16 cellular contexts compared by ENCODE assay signal in the genomic region with DNA sequence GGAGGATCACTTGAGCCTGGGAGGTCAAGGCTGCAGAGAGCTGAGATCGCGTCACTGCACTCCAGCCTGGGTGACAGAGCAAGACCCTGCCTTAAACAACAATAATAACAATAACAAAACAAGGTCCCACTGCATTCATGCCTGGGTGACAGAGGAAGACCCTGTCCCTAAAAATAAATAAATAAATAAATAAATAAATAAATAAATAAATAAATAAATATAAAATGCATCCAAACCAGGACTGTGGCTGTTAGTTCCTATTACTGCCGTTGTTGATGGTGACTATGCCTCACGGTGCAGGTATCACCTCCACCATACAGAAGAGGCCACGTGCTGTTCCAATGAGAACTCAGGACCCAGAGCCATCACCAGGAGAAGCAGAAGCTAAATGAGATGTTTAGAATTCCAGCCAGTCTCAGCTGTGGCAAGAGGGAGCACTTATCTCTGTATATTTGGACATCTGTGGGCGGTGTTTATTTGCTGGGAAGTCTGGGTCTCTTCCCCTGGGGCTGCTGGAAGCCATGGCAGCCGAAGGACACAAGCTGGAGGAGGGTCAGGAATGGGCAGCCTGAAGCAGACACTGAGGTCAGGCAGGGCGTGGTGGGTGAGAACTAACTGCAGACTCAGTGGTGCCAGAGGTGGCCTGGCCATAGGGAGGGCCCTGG. TPM values are rescaled to one million over a fixed set of nuclear protein-coding genes. Genes with fewer than 3 reads are reported as not detected.
DNase-seq lines count a peak whose midpoint lies in the region; ATAC-seq and TF ChIP-seq lines count a peak whose summit lies in the region.
"Had no signal": no experiment of that assay in that cellular context is flagged by ENCODE, and none has a peak within 500 bp of the region (broad histone marks: within the 10 kb centered on the region; RNA-seq: fewer than 3 reads in every experiment).

No MANE protein-coding gene starts in this region.

- H3K4me3 ChIP-seq in AG10803 (ENCODE audit: low read length), result no peak overlapping the region
- H3K4me3 ChIP-seq in MG63, result no peak overlapping the region
- no peak overlapping the region for H3K4me3 ChIP-seq in fibroblast of the aortic adventitia (ENCODE audit: low read depth, low read length)
- H3K4me3 ChIP-seq: mucosa of descending colon, stomach had no signal

- ATAC-seq in foreskin keratinocyte, result no peak
- ATAC-seq: mucosa of descending colon, PC-3 had no signal

- no peaks in the 10 kb centered on the region for H3K36me3 ChIP-seq in MG63
- H3K36me3 ChIP-seq: stomach had no signal

- H3K4me1 ChIP-seq in foreskin keratinocyte, result peaks cover 5% of the 10 kb centered on the region
- H3K4me1 ChIP-seq: stomach had no signal

- in situ Hi-C loops in GM13977 (cut with MboI; ENCODE audit: low pct_unique_long_range_greater_than_20kb, low sequenced_read_pairs, unreplicated experiment), result no loop called here

- DNase-seq in AG10803 (ENCODE audit: low read depth), result peak; percentile 74
- DNase-seq in MG63, result peak; percentile 68
- peak; percentile 65 for DNase-seq in fibroblast of the aortic adventitia (ENCODE audit: low read depth)
- peak; percentile 82 for DNase-seq in myocyte (ENCODE audit: low read depth)
- no peak for DNase-seq in HCEC 1CT
- no peak for DNase-seq in GM13977 (ENCODE audit: low spot score)
- no peak for DNase-seq in foreskin keratinocyte
- no peak for DNase-seq in occipital lobe (lab: John Stamatoyannopoulos, UW)
- DNase-seq: activated CD4-positive, alpha-beta T cell treated with anti-CD3 and anti-CD28 coated beads, Interleukin-2, amount 50 U/mL, for 4 hours; CD4-positive, alpha-beta T cell; mucosa of descending colon; PC-3; retina; stomach had no signal

- no peak for TF ChIP-seq CTCF in AG10803 (conservative IDR thresholded peaks at IDR 0.05; ENCODE audit: low read length)
- no peak for TF ChIP-seq CTCF in fibroblast of the aortic adventitia (IDR thresholded peaks at IDR 0.05; ENCODE audit: insufficient read depth, low read length)
- no peak for TF ChIP-seq CTCF in GM13977 (IDR thresholded peaks at IDR 0.05; ENCODE audit: extremely low read depth, insufficient read depth, missing control alignments)
- TF ChIP-seq CTCF in foreskin keratinocyte (conservative IDR thresholded peaks at IDR 0.05), result no peak

- H3K9me3 ChIP-seq in MG63, result no peaks in the 10 kb centered on the region
- H3K9me3 ChIP-seq: mucosa of descending colon, stomach had no signal

- H3K27me3 ChIP-seq in MG63, result no peaks in the 10 kb centered on the region
- peaks cover 3% of the 10 kb centered on the region for H3K27me3 ChIP-seq in foreskin keratinocyte
- H3K27me3 ChIP-seq: stomach had no signal

- H3K27ac ChIP-seq in foreskin keratinocyte, result no peak overlapping the region
- H3K27ac ChIP-seq: KMS-11, stomach had no signal

RNA-seq across cellular contexts. Expression of a gene that starts 21.6 kb away (rescaled TPM):
- total RNA-seq in MG63 (2014; rRNA removed; shearing (Covaris generic); ENCODE audit: low replicate concordance), result 0.59 TPM in 1 of 2 replicates, not detected in the other
- total RNA-seq in fibroblast of the aortic adventitia (ENCODE audit: low replicate concordance), result not detected in 2 replicates
- not detected in 2 replicates for total RNA-seq in myocyte
- polyA plus RNA-seq in myocyte (2012), result not detected
- not detected in 2 replicates for total RNA-seq in foreskin keratinocyte
- polyA plus RNA-seq in foreskin keratinocyte, result not detected in 2 replicates
- not detected for total RNA-seq in occipital lobe
- total RNA-seq: activated T-helper 2 cell treated with anti-CD3 and anti-CD28 coated beads, Interferon-gamma antibody, Interleukin-2, Interleukin-4, amounts not matched to agents 10 μg/mL and 5 μg/mL and 100 μg/mL, durations not matched to agents 14 hours and 24 hours and 36 hours; CD4-positive, alpha-beta T cell; PC-3 had no signal

RNA-seq across cellular contexts. Expression of a gene that starts 26.2 kb away (rescaled TPM):
- 0.54 and 1.2 TPM in 2 replicates for total RNA-seq in MG63 (2014; rRNA removed; shearing (Covaris generic); ENCODE audit: low replicate concordance)
- total RNA-seq in fibroblast of the aortic adventitia (ENCODE audit: low replicate concordance), result 0.09 TPM in 1 of 2 replicates, not detected in the other
- not detected in 2 replicates for total RNA-seq in myocyte
- 6.9 TPM for polyA plus RNA-seq in myocyte (2012)
- total RNA-seq in foreskin keratinocyte, result 0.10 and 0.25 TPM in 2 replicates
- 0.09 and 0.11 TPM in 2 replicates for polyA plus RNA-seq in foreskin keratinocyte
- total RNA-seq in occipital lobe, result 0.62 TPM
- total RNA-seq: activated T-helper 2 cell treated with anti-CD3 and anti-CD28 coated beads, Interferon-gamma antibody, Interleukin-2, Interleukin-4, amounts not matched to agents 10 μg/mL and 5 μg/mL and 100 μg/mL, durations not matched to agents 14 hours and 24 hours and 36 hours; CD4-positive, alpha-beta T cell; stomach had no signal

RNA-seq across cellular contexts. Expression of a gene that starts 38.6 kb away (rescaled TPM):
- total RNA-seq in MG63 (2014; rRNA removed; shearing (Covaris generic); ENCODE audit: low replicate concordance), result 7.6 and 13.0 TPM in 2 replicates
- total RNA-seq in fibroblast of the aortic adventitia (ENCODE audit: low replicate concordance) (12.7 and 21.5 TPM in 2 replicates), myocyte (55.2 and 88.1 TPM in 2 replicates), foreskin keratinocyte (40.2 and 41.3 TPM in 2 replicates), occipital lobe (9.5 TPM)
- 48.6 TPM for polyA plus RNA-seq in myocyte (2012)
- 44.9 and 46.0 TPM in 2 replicates for polyA plus RNA-seq in foreskin keratinocyte

RNA-seq across cellular contexts. Expression of a gene that starts 59.9 kb away (rescaled TPM):
- 27.9 and 85.6 TPM in 2 replicates for total RNA-seq in MG63 (2014; rRNA removed; shearing (Covaris generic); ENCODE audit: low replicate concordance)
- total RNA-seq in fibroblast of the aortic adventitia (ENCODE audit: low replicate concordance) (15.1 and 26.1 TPM in 2 replicates), myocyte (0.32 and 0.88 TPM in 2 replicates), foreskin keratinocyte (146 and 174 TPM in 2 replicates), occipital lobe (not detected)
- polyA plus RNA-seq in myocyte (2012), result 4.0 TPM
- polyA plus RNA-seq in foreskin keratinocyte, result 240 and 243 TPM in 2 replicates
- total RNA-seq: CD4-positive, alpha-beta T cell had no signal

Comparison
In these comparisons a context has a peak if more than half of its experiments do, and no peak if none do; other contexts are left out.
1. DNase-seq: peak in AG10803 (single experiment), MG63 (single experiment), fibroblast of the aortic adventitia (single experiment) and myocyte (single experiment); none in HCEC 1CT (single experiment), GM13977 (single experiment), foreskin keratinocyte (0 of 2) and occipital lobe (single experiment).